9 cellular contexts compared by ENCODE assay signal in genomic region chr5:143177263-143177994, GRCh38.
DNase-seq lines count a peak whose midpoint lies in the region; ATAC-seq lines count a peak whose summit lies in the region.
"Had no signal": no experiment of that assay in that cellular context is flagged by ENCODE, and none has a peak within 500 bp of the region (broad histone marks: within the 10 kb centered on the region; RNA-seq: fewer than 3 reads in every experiment).

No MANE protein-coding gene starts in this region.

- WGBS in mesenchymal stem cell = 94% methylated on average over 7 of the region's 9 CpGs

- no peak overlapping the region for H3K4me2 ChIP-seq in mesenchymal stem cell (ENCODE audit: low read length, poor library complexity, severe bottlenecking)

- POLR2A ChIA-PET in activated CD4-positive, alpha-beta T cell treated with anti-CD3 and anti-CD28 coated beads, Interleukin-2, amount 10 ng/mL, durations not matched to agents 7 days and 5 days (lab: Charles Lee) = interaction anchor here (0.5 kb wide), 1 partner anchor 12 kb away, joined by 4 read pairs; no protein-coding TSS in a partner anchor

- no peak overlapping the region for H3K4me3 ChIP-seq in mesenchymal stem cell (ENCODE audit: insufficient read depth in 1 of 2, low read depth in 1 of 2, low read length in 2 of 2)

- peaks cover 6% of the 10 kb centered on the region for H3K4me1 Mint-ChIP-seq in activated CD4-positive, alpha-beta T cell treated with anti-CD3 and anti-CD28 coated beads, Interleukin-2, amount 10 ng/mL, durations not matched to agents 7 days and 5 days

- no peak overlapping the region for H3K4ac ChIP-seq in mesenchymal stem cell (ENCODE audit: low read depth in 1 of 2, low read length in 2 of 2)

- H3K27ac Mint-ChIP-seq in activated CD4-positive, alpha-beta T cell treated with anti-CD3 and anti-CD28 coated beads, Interleukin-2, amount 10 ng/mL, durations not matched to agents 7 days and 5 days = no peak overlapping the region
- H3K27ac Mint-ChIP-seq: activated naive CD4-positive, alpha-beta T cell treated with anti-CD3 and anti-CD28 coated beads, Interleukin-2, amount 10 ng/mL, durations not matched to agents 7 days and 5 days had no signal

- H3K14ac ChIP-seq in mesenchymal stem cell (ENCODE audit: low read length in 2 of 2) = no peak overlapping the region

- no peak overlapping the region for H3K4me3 Mint-ChIP-seq in activated CD4-positive, alpha-beta T cell treated with anti-CD3 and anti-CD28 coated beads, Interleukin-2, amount 10 ng/mL, durations not matched to agents 7 days and 5 days
- H3K4me3 Mint-ChIP-seq: activated naive CD4-positive, alpha-beta T cell treated with anti-CD3 and anti-CD28 coated beads, Interleukin-2, amount 10 ng/mL, durations not matched to agents 7 days and 5 days had no signal

- no peak overlapping the region for H2BK120ac ChIP-seq in mesenchymal stem cell (ENCODE audit: low read depth, low read length)

- H4K91ac ChIP-seq in mesenchymal stem cell (ENCODE audit: low read length) = no peak overlapping the region

- no peak overlapping the region for H2BK15ac ChIP-seq in mesenchymal stem cell (ENCODE audit: low read depth, poor library complexity, severe bottlenecking)

- H3K9me3 Mint-ChIP-seq in activated CD4-positive, alpha-beta T cell treated with anti-CD3 and anti-CD28 coated beads, Interleukin-2, amount 10 ng/mL, durations not matched to agents 7 days and 5 days = peaks cover 7% of the 10 kb centered on the region

- H3K23ac ChIP-seq in mesenchymal stem cell (ENCODE audit: low read length in 2 of 2) = no peak overlapping the region

- no peaks in the 10 kb centered on the region for H3K27me3 Mint-ChIP-seq in activated CD4-positive, alpha-beta T cell treated with anti-CD3 and anti-CD28 coated beads, Interleukin-2, amount 10 ng/mL, durations not matched to agents 7 days and 5 days
- H3K27me3 Mint-ChIP-seq: activated naive CD4-positive, alpha-beta T cell treated with anti-CD3 and anti-CD28 coated beads, Interleukin-2, amount 10 ng/mL, durations not matched to agents 7 days and 5 days had no signal

- H2BK12ac ChIP-seq in mesenchymal stem cell (ENCODE audit: low read length in 2 of 2) = no peak overlapping the region

- H2AK5ac ChIP-seq in mesenchymal stem cell (ENCODE audit: low read length, severe bottlenecking) = peak overlapping the region; percentile 97

- peak overlapping the region; percentile 77 for H3K27ac ChIP-seq in mesenchymal stem cell (ENCODE audit: low read length, poor library complexity, severe bottlenecking)

- H4K8ac ChIP-seq in mesenchymal stem cell (ENCODE audit: low read length) = peak overlapping the region; percentile 52

- no peak overlapping the region for H3K18ac ChIP-seq in mesenchymal stem cell (ENCODE audit: low read depth in 1 of 2, low read length in 2 of 2)

- H3K27me3 ChIP-seq in mesenchymal stem cell (ENCODE audit: control insufficient read depth in 1 of 2, insufficient read depth in 1 of 2, low read length in 2 of 2) = no peaks in the 10 kb centered on the region

- ATAC-seq in GM21528 (IDR thresholded peaks at IDR 0.05; ENCODE audit: low FRiP score, unreplicated experiment) = no peak

- H2AFZ ChIP-seq in mesenchymal stem cell (ENCODE audit: low read depth, low read length) = no peak overlapping the region

- DNase-seq in DMS53 (lab: John Stamatoyannopoulos, UW) (peak; percentile 80), NCI-H2107 (lab: John Stamatoyannopoulos, UW) (peak; percentile 57), brain pericyte (ENCODE audit: low read depth, low spot score) (peak; percentile 27), mesenchymal stem cell (no peak), KG1 (lab: John Stamatoyannopoulos, UW) (no peak)
- no peak for DNase-seq in activated naive CD4-positive, alpha-beta T cell (lab: John Stamatoyannopoulos, UW)
- no peak for DNase-seq in activated CD4-positive, alpha-beta T cell treated with anti-CD3 and anti-CD28 coated beads, Interleukin-2, amount 10 ng/mL, durations not matched to agents 7 days and 5 days
- DNase-seq: activated naive CD4-positive, alpha-beta T cell treated with anti-CD3 and anti-CD28 coated beads, Interleukin-2, amount 10 ng/mL, durations not matched to agents 7 days and 5 days had no signal

- H3K36me3 ChIP-seq in mesenchymal stem cell (ENCODE audit: control insufficient read depth in 1 of 2, insufficient read depth in 2 of 2, low read depth in 1 of 2, low read length in 2 of 2) = peaks cover 0 to 2% of the 10 kb centered on the region in 2 experiments

- no peak overlapping the region for H2BK5ac ChIP-seq in mesenchymal stem cell (ENCODE audit: low read depth, low read length, poor library complexity, severe bottlenecking)

- H3K9me3 ChIP-seq in mesenchymal stem cell (ENCODE audit: control insufficient read depth, low read length) = no peaks in the 10 kb centered on the region

- H3K36me3 Mint-ChIP-seq in activated CD4-positive, alpha-beta T cell treated with anti-CD3 and anti-CD28 coated beads, Interleukin-2, amount 10 ng/mL, durations not matched to agents 7 days and 5 days (ENCODE audit: low read depth) = peaks cover 3% of the 10 kb centered on the region

- H3K9ac ChIP-seq in mesenchymal stem cell (ENCODE audit: low read length) = peak overlapping the region; percentile 28

- peaks cover 6% of the 10 kb centered on the region for H3K4me1 ChIP-seq in mesenchymal stem cell (ENCODE audit: control insufficient read depth, insufficient read depth, low read depth, low read length)

- no peaks in the 10 kb centered on the region for H3K79me1 ChIP-seq in mesenchymal stem cell (replicated peaks; ENCODE audit: low read length, poor library complexity, severe bottlenecking)

- CTCF ChIA-PET in activated CD4-positive, alpha-beta T cell treated with anti-CD3 and anti-CD28 coated beads, Interleukin-2, amount 10 ng/mL, durations not matched to agents 7 days and 5 days (lab: Charles Lee) = interaction anchor here (2.0 kb wide), 1 partner anchor 9 kb away, joined by 5 read pairs; no protein-coding TSS in a partner anchor

Comparison
In these comparisons a context has a peak if more than half of its experiments do, and no peak if none do; other contexts are left out.
1. DNase-seq: peak in DMS53 (single experiment), NCI-H2107 (single experiment) and brain pericyte (single experiment); none in mesenchymal stem cell (single experiment), KG1 (single experiment), activated naive CD4-positive, alpha-beta T cell (0 of 4) and activated CD4-positive, alpha-beta T cell treated with anti-CD3 and anti-CD28 coated beads, Interleukin-2, amount 10 ng/mL, durations not matched to agents 7 days and 5 days (single experiment).